ENCODE assay signal across 11 cellular contexts in genomic region chr13:23656637-23657036, GRCh38.
DNase-seq lines count a peak whose midpoint lies in the region; ATAC-seq and TF ChIP-seq lines count a peak whose summit lies in the region.
"Had no signal": no experiment of that assay in that cellular context is flagged by ENCODE, and none has a peak within 500 bp of the region (broad histone marks: within the 10 kb centered on the region; RNA-seq: fewer than 3 reads in every experiment).

No MANE protein-coding gene starts in this region.

- peaks cover 0 to 27% (median 5%) of the 10 kb centered on the region in 9 donors for H3K36me3 ChIP-seq in heart left ventricle
- H3K36me3 ChIP-seq: neutrophil had no signal

- TF ChIP-seq CTCF in heart left ventricle (IDR thresholded peaks at IDR 0.05), result no peak

- no peak overlapping the region for H3K4me3 ChIP-seq in heart left ventricle

- H3K27ac Mint-ChIP-seq in activated CD4-positive, alpha-beta memory T cell treated with anti-CD3 and anti-CD28 coated beads, Interleukin-2, amount 10 ng/mL, durations not matched to agents 7 days and 5 days, result no peak overlapping the region
- H3K27ac Mint-ChIP-seq: CD8-positive, alpha-beta T cell had no signal

- WGBS in heart left ventricle, 4 donors, result 31 to 49% (median 38%) methylated on average over 3 of the region's 3 CpGs

- intact Hi-C loops in heart left ventricle (cut with DNase I), result loop anchor here in 3 of 10 donors (5.0 to 10.0 kb wide), 4 partner anchors 41 to 82 kb away; partner anchors contain the start of gene TNFRSF19 (in 1 of the 3)

- ATAC-seq in HG02885 (IDR thresholded peaks at IDR 0.05; ENCODE audit: poor library complexity, unreplicated experiment) (peak; percentile 84), heart left ventricle (peak; percentile 65 to 85 (median 72)), GM21825 (IDR thresholded peaks at IDR 0.05; ENCODE audit: unreplicated experiment) (no peak), GM21526 (IDR thresholded peaks at IDR 0.05; ENCODE audit: low FRiP score, unreplicated experiment) (no peak)
- ATAC-seq: CD8-positive, alpha-beta T cell had no signal

- peak overlapping the region in 11 of 12 donors; percentile 2 to 74 (median 56) for H3K27ac ChIP-seq in heart left ventricle
- H3K27ac ChIP-seq: neutrophil had no signal

- no peaks in the 10 kb centered on the region for H3K36me3 Mint-ChIP-seq in activated CD4-positive, alpha-beta memory T cell treated with anti-CD3 and anti-CD28 coated beads, Interleukin-2, amount 10 ng/mL, durations not matched to agents 7 days and 5 days (ENCODE audit: low read depth)
- H3K36me3 Mint-ChIP-seq: CD8-positive, alpha-beta T cell had no signal

- no peak for TF ChIP-seq POLR2A in heart left ventricle (IDR thresholded peaks at IDR 0.05)

- POLR2A ChIA-PET in activated CD4-positive, alpha-beta memory T cell treated with anti-CD3 and anti-CD28 coated beads, Interleukin-2, amount 10 ng/mL, durations not matched to agents 7 days and 5 days (lab: Charles Lee), result no interaction called here

- DNase-seq in CD1c-positive myeloid dendritic cell (ENCODE audit: extremely low spot score), result peak; percentile 87
- peak; percentile 9 for DNase-seq in OCI-M2 (lab: John Stamatoyannopoulos, UW; ENCODE audit: unreplicated experiment)
- peak in 4 of 5 donors; percentile 43 to 69 (median 56) for DNase-seq in heart left ventricle
- no peak for DNase-seq in activated CD4-positive, alpha-beta memory T cell treated with anti-CD3 and anti-CD28 coated beads, Interleukin-2, amount 10 ng/mL, durations not matched to agents 7 days and 5 days
- no peak for DNase-seq in hypothalamus (lab: John Stamatoyannopoulos, UW)
- DNase-seq: CD8-positive, alpha-beta T cell; SW 1271 had no signal

- no peak overlapping the region for H3K4me3 Mint-ChIP-seq in activated CD4-positive, alpha-beta memory T cell treated with anti-CD3 and anti-CD28 coated beads, Interleukin-2, amount 10 ng/mL, durations not matched to agents 7 days and 5 days
- H3K4me3 Mint-ChIP-seq: CD8-positive, alpha-beta T cell had no signal

- H3K4me1 ChIP-seq in heart left ventricle, result peaks cover 0 to 72% (median 46%) of the 10 kb centered on the region in 12 donors

- CTCF ChIA-PET in activated CD4-positive, alpha-beta memory T cell treated with anti-CD3 and anti-CD28 coated beads, Interleukin-2, amount 10 ng/mL, durations not matched to agents 7 days and 5 days (lab: Charles Lee), result no interaction called here

- H3K9me3 Mint-ChIP-seq in activated CD4-positive, alpha-beta memory T cell treated with anti-CD3 and anti-CD28 coated beads, Interleukin-2, amount 10 ng/mL, durations not matched to agents 7 days and 5 days, result no peaks in the 10 kb centered on the region
- H3K9me3 Mint-ChIP-seq: CD8-positive, alpha-beta T cell had no signal

- H3K27me3 ChIP-seq in heart left ventricle, result no peaks in the 10 kb centered on the region
- H3K27me3 ChIP-seq: neutrophil had no signal

- H3K27me3 Mint-ChIP-seq in activated CD4-positive, alpha-beta memory T cell treated with anti-CD3 and anti-CD28 coated beads, Interleukin-2, amount 10 ng/mL, durations not matched to agents 7 days and 5 days, result peaks cover 24% of the 10 kb centered on the region

- peaks cover 0 to 6% (median 0%) of the 10 kb centered on the region in 12 donors for H3K9me3 ChIP-seq in heart left ventricle
- H3K9me3 ChIP-seq: neutrophil had no signal

- peaks cover 11% of the 10 kb centered on the region for H3K4me1 Mint-ChIP-seq in activated CD4-positive, alpha-beta memory T cell treated with anti-CD3 and anti-CD28 coated beads, Interleukin-2, amount 10 ng/mL, durations not matched to agents 7 days and 5 days

Comparison
In these comparisons a context has a peak if more than half of its experiments do, and no peak if none do; other contexts are left out.
1. DNase-seq: peak in CD1c-positive myeloid dendritic cell (single experiment), OCI-M2 (single experiment) and heart left ventricle (4 of 5); none in activated CD4-positive, alpha-beta memory T cell treated with anti-CD3 and anti-CD28 coated beads, Interleukin-2, amount 10 ng/mL, durations not matched to agents 7 days and 5 days (single experiment) and hypothalamus (0 of 51).
2. ATAC-seq: peak in HG02885 (single experiment) and heart left ventricle (4 of 4); none in GM21825 (single experiment) and GM21526 (single experiment).